In genomic region chr7:55258631-55259030, GRCh38 we compare ENCODE assay signal across 33 cellular contexts.
"Had no signal": no experiment of that assay in that cellular context is flagged by ENCODE, and none has a peak within 500 bp of the region (broad histone marks: within the 10 kb centered on the region; RNA-seq: fewer than 3 reads in every experiment).

No MANE protein-coding gene starts in this region.

- ATAC-seq: activated CD8-positive, alpha-beta memory T cell treated with anti-CD3 and anti-CD28 coated beads, Interleukin-2, amount 10 ng/mL, durations not matched to agents 7 days and 5 days; activated naive CD4-positive, alpha-beta T cell treated with anti-CD3 and anti-CD28 coated beads, Interleukin-2, amount 50 U/mL, for 72 hours; activated T-cell treated with anti-CD3 and anti-CD28 coated beads, Interleukin-2, amount 50 U/mL, for 72 hours; activated T-helper 17 cell treated with anti-CD3 and anti-CD28 coated beads, Interleukin-2, amount 50 U/mL, for 72 hours; body of pancreas; Panc1; T-cell had no signal

- FAIRE-seq: astrocyte had no signal

- DNase-seq: activated B cell treated with CpG ODN at 0.5 μM for 24 hours; activated CD4-positive, alpha-beta memory T cell treated with anti-CD3 and anti-CD28 coated beads for 36 hours; activated CD4-positive, alpha-beta T cell treated with anti-CD3 and anti-CD28 coated beads for 4 hours; activated CD4-positive, alpha-beta T cell treated with anti-CD3 and anti-CD28 coated beads, Interleukin-2, amount 50 U/mL, for 1 hour; activated CD4-positive, CD25-positive, alpha-beta regulatory T cell treated with anti-CD3 and anti-CD28 coated beads, Interleukin-2, amount 50 U/mL, for 72 hours; activated CD8-positive, alpha-beta memory T cell treated with anti-CD3 and anti-CD28 coated beads, Interleukin-2, amount 10 ng/mL, durations not matched to agents 7 days and 5 days; activated gamma-delta T cell treated with Interleukin-2 at 50 U/mL for 16 hours; activated naive CD4-positive, alpha-beta T cell treated with anti-CD3 and anti-CD28 coated beads for 36 hours; activated T-cell treated with anti-CD3 and anti-CD28 coated beads, Interleukin-2, amount 50 U/mL, for 1 hour; activated T-cell treated with anti-CD3 and anti-CD28 coated beads, Interleukin-2, amount 50 U/mL, for 72 hours; body of pancreas; MM.1S; MV-4-11; NCI-H1092; NCI-H1436 treated with DMSO at 0.1 percent for 48 hours; NCI-H1694 treated with DMSO at 0.1 percent for 48 hours; NCI-H2029; NCI-H2107; NCI-H2171; NCI-H2227 treated with DMSO at 0.1 percent for 48 hours; NCI-H446; NCI-H510A treated with DMSO at 0.1 percent for 48 hours; NCI-H526 treated with DMSO at 0.1 percent for 48 hours; RPMI8226; SHP77 treated with DMSO at 0.1 percent for 48 hours; SK-N-SH; T-cell; T-helper 2 cell; T-helper 9 cell had no signal
